Comparison of ENCODE assay signal across 9 cellular contexts in genomic region chr2:25286025-25286400, GRCh38. TPM values are rescaled to one million over a fixed set of nuclear protein-coding genes. Genes with fewer than 3 reads are reported as not detected.
DNase-seq lines count a peak whose midpoint lies in the region; ATAC-seq and TF ChIP-seq lines count a peak whose summit lies in the region.
"Had no signal": no experiment of that assay in that cellular context is flagged by ENCODE, and none has a peak within 500 bp of the region (broad histone marks: within the 10 kb centered on the region; RNA-seq: fewer than 3 reads in every experiment).

No MANE protein-coding gene starts in this region.

- H3K4me1 ChIP-seq in RWPE2 (ENCODE audit: insufficient read depth, poor library complexity, severe bottlenecking) (no peaks in the 10 kb centered on the region), trophoblast cell (ENCODE audit: control insufficient read depth in 1 of 2, insufficient read depth in 2 of 2, low read length in 2 of 2) (peaks cover 2 to 4% of the 10 kb centered on the region in 2 experiments)

- H4K8ac ChIP-seq in trophoblast cell (ENCODE audit: low read depth, low read length) = peak overlapping the region; percentile 25

- H3K27ac Mint-ChIP-seq in activated naive CD8-positive, alpha-beta T cell treated with anti-CD3 and anti-CD28 coated beads, Interleukin-2, amount 10 ng/mL, durations not matched to agents 7 days and 5 days = peak overlapping the region; percentile 99

- no CpG with 5 or more reads among the region's 10 CpGs for WGBS in trophoblast cell (ENCODE audit: extremely low coverage, insufficient coverage, insufficient read length)

- peaks cover 18% of the 10 kb centered on the region for H3K36me3 Mint-ChIP-seq in activated naive CD8-positive, alpha-beta T cell treated with anti-CD3 and anti-CD28 coated beads, Interleukin-2, amount 10 ng/mL, durations not matched to agents 7 days and 5 days

- H2BK120ac ChIP-seq in trophoblast cell (ENCODE audit: insufficient read depth, low read length, poor library complexity) = no peak overlapping the region

- H3K4me2 ChIP-seq in trophoblast cell (ENCODE audit: low read length) = no peak overlapping the region

- DNase-seq in CMK (ENCODE audit: low read depth) = peak; percentile 68
- DNase-seq in RWPE2 (ENCODE audit: low spot score) = no peak
- DNase-seq in activated naive CD8-positive, alpha-beta T cell treated with anti-CD3 and anti-CD28 coated beads, Interleukin-2, amount 10 ng/mL, durations not matched to agents 7 days and 5 days = peak; percentile 77
- DNase-seq in trophoblast cell = no peak
- DNase-seq in globus pallidus (ENCODE audit: low spot score) = no peak
- DNase-seq in OCI-M1 (lab: John Stamatoyannopoulos, UW) = no peak

- H2AFZ ChIP-seq in trophoblast cell (ENCODE audit: insufficient read depth, low read length, poor library complexity) = no peak overlapping the region

- no peaks in the 10 kb centered on the region for H3K9me3 ChIP-seq in RWPE2 (ENCODE audit: severe bottlenecking)
- H3K9me3 ChIP-seq in trophoblast cell (ENCODE audit: insufficient read depth, low read depth, low read length) = peaks cover 3% of the 10 kb centered on the region

- no peaks in the 10 kb centered on the region for H3K36me3 ChIP-seq in RWPE2 (ENCODE audit: low read depth)
- H3K36me3 ChIP-seq in trophoblast cell (ENCODE audit: control insufficient read depth in 1 of 2, insufficient read depth in 2 of 2, low read length in 2 of 2) = no peaks in the 10 kb centered on the region

- no peak overlapping the region for H3K27ac ChIP-seq in RWPE2 (ENCODE audit: poor library complexity, severe bottlenecking)
- no peak overlapping the region for H3K27ac ChIP-seq in trophoblast cell (ENCODE audit: low read depth, low read length)

- H3K9ac ChIP-seq in trophoblast cell (ENCODE audit: low read length) = no peak overlapping the region

- H2BK12ac ChIP-seq in trophoblast cell (ENCODE audit: low read length) = no peak overlapping the region

- H3K4me3 ChIP-seq in RWPE2 (ENCODE audit: severe bottlenecking) (no peak overlapping the region), trophoblast cell (ENCODE audit: low read depth, low read length) (no peak overlapping the region)
- H3K4me3 ChIP-seq: cardiac muscle cell had no signal

- no peak overlapping the region for H3K14ac ChIP-seq in trophoblast cell (ENCODE audit: low read length)

- H3K18ac ChIP-seq in trophoblast cell (ENCODE audit: low read length) = no peak overlapping the region

- peaks cover 23% of the 10 kb centered on the region for H3K4me1 Mint-ChIP-seq in activated naive CD8-positive, alpha-beta T cell treated with anti-CD3 and anti-CD28 coated beads, Interleukin-2, amount 10 ng/mL, durations not matched to agents 7 days and 5 days

- no peak overlapping the region for H2BK5ac ChIP-seq in trophoblast cell (ENCODE audit: low read depth, low read length, poor library complexity)

- H3K27me3 ChIP-seq in RWPE2 (ENCODE audit: insufficient read depth, poor library complexity, severe bottlenecking) = no peaks in the 10 kb centered on the region
- no peaks in the 10 kb centered on the region for H3K27me3 ChIP-seq in trophoblast cell (ENCODE audit: insufficient read depth, low read length)
- H3K27me3 ChIP-seq: cardiac muscle cell had no signal

- H3K4ac ChIP-seq in trophoblast cell (ENCODE audit: low read depth, low read length) = no peak overlapping the region

- H3K27me3 Mint-ChIP-seq in activated naive CD8-positive, alpha-beta T cell treated with anti-CD3 and anti-CD28 coated beads, Interleukin-2, amount 10 ng/mL, durations not matched to agents 7 days and 5 days = no peaks in the 10 kb centered on the region

- H4K12ac ChIP-seq in trophoblast cell (ENCODE audit: low read depth, low read length) = peak overlapping the region; percentile 32

- POLR2A ChIA-PET in activated naive CD8-positive, alpha-beta T cell treated with anti-CD3 and anti-CD28 coated beads, Interleukin-2, amount 10 ng/mL, durations not matched to agents 7 days and 5 days (lab: Charles Lee) = interaction anchor here (0.9 to 4.0 kb wide), 9 partner anchors 9 to 76 kb away, joined by 4 to 64 read pairs (median 14); no protein-coding TSS in a partner anchor

- no peaks in the 10 kb centered on the region for H3K79me2 ChIP-seq in trophoblast cell (ENCODE audit: control insufficient read depth, insufficient read depth, low read length, poor library complexity)

- ATAC-seq in GM21723 (IDR thresholded peaks at IDR 0.05; ENCODE audit: unreplicated experiment) = peak; percentile 62
- peak; percentile 25; the same call in 1 of the 3 replicates for ATAC-seq in RWPE2 (ENCODE audit: low read depth)
- peak; percentile 100 for ATAC-seq in activated naive CD8-positive, alpha-beta T cell treated with anti-CD3 and anti-CD28 coated beads, Interleukin-2, amount 10 ng/mL, durations not matched to agents 7 days and 5 days (ENCODE audit: low read depth)
- ATAC-seq in HG03045 (IDR thresholded peaks at IDR 0.05; ENCODE audit: unreplicated experiment) = no peak

- H3K4me3 Mint-ChIP-seq in activated naive CD8-positive, alpha-beta T cell treated with anti-CD3 and anti-CD28 coated beads, Interleukin-2, amount 10 ng/mL, durations not matched to agents 7 days and 5 days = peak overlapping the region; percentile 73

- no peak overlapping the region for H2AK5ac ChIP-seq in trophoblast cell (ENCODE audit: low read length)

- no peak for TF ChIP-seq CTCF in RWPE2 (IDR thresholded peaks at IDR 0.05; ENCODE audit: poor library complexity, severe bottlenecking)

- H3K9me3 Mint-ChIP-seq in activated naive CD8-positive, alpha-beta T cell treated with anti-CD3 and anti-CD28 coated beads, Interleukin-2, amount 10 ng/mL, durations not matched to agents 7 days and 5 days = no peaks in the 10 kb centered on the region

- H4K91ac ChIP-seq in trophoblast cell (ENCODE audit: low read depth, low read length) = no peak overlapping the region

- no peak overlapping the region for H3K23ac ChIP-seq in trophoblast cell (ENCODE audit: low read length)

- H3K79me1 ChIP-seq in trophoblast cell (ENCODE audit: low read length) = no peaks in the 10 kb centered on the region

RNA-seq across cellular contexts. Expression of gene DNMT3A, which starts 55.7 kb away (rescaled TPM):
- total RNA-seq in activated naive CD8-positive, alpha-beta T cell treated with anti-CD3 and anti-CD28 coated beads, Interleukin-2, amount 10 ng/mL, durations not matched to agents 7 days and 5 days = 10 to 100 TPM; 76.7 to 84.7 TPM
- 23.3 and 25.8 TPM in 2 replicates for polyA plus RNA-seq in trophoblast cell (2013)

Comparison
In these comparisons a context has a peak if more than half of its experiments do, and no peak if none do; other contexts are left out.
1. DNase-seq: peak in CMK (single experiment) and activated naive CD8-positive, alpha-beta T cell treated with anti-CD3 and anti-CD28 coated beads, Interleukin-2, amount 10 ng/mL, durations not matched to agents 7 days and 5 days (single experiment); none in RWPE2 (single experiment), trophoblast cell (0 of 2), globus pallidus (single experiment) and OCI-M1 (single experiment).